In genomic region chr2:148048475-148049221, GRCh38 we compare ENCODE assay signal across 8 cellular contexts. TPM values are rescaled to one million over a fixed set of nuclear protein-coding genes. Genes with fewer than 3 reads are reported as not detected.
A peak's percentile ranks its signal among the peaks of the same experiment; 100 is the strongest.
DNase-seq lines count a peak whose midpoint lies in the region; ATAC-seq and TF ChIP-seq lines count a peak whose summit lies in the region.
"Had no signal": no experiment of that assay in that cellular context is flagged by ENCODE, and none has a peak within 500 bp of the region (broad histone marks: within the 10 kb centered on the region; RNA-seq: fewer than 3 reads in every experiment).

No MANE protein-coding gene starts in this region.

- peaks cover 22% of the 10 kb centered on the region for H3K79me2 ChIP-seq in osteoblast (ENCODE audit: insufficient read depth, low read length)

- H3K4me1 ChIP-seq in osteoblast (ENCODE audit: insufficient read depth, low read length), result no peaks in the 10 kb centered on the region

- no peak overlapping the region for H3K27ac ChIP-seq in osteoblast (ENCODE audit: low read depth, low read length)
- H3K27ac ChIP-seq: ovary had no signal

- no peaks in the 10 kb centered on the region for H3K9me3 ChIP-seq in osteoblast (ENCODE audit: low read depth, low read length)
- H3K9me3 ChIP-seq: ovary had no signal

- H3K36me3 ChIP-seq in osteoblast (ENCODE audit: insufficient read depth, low read length), result no peaks in the 10 kb centered on the region
- H3K36me3 ChIP-seq: ovary had no signal

- H3K27me3 ChIP-seq in osteoblast (ENCODE audit: insufficient read depth, low read length), result no peaks in the 10 kb centered on the region
- H3K27me3 ChIP-seq: ovary had no signal

- H2AFZ ChIP-seq in osteoblast (ENCODE audit: low read length), result no peak overlapping the region

- H4K20me1 ChIP-seq in osteoblast (ENCODE audit: insufficient read depth, low read length), result peaks cover 11% of the 10 kb centered on the region

- no peak overlapping the region for H3K4me3 ChIP-seq in osteoblast (ENCODE audit: insufficient read depth, low read length)
- H3K4me3 ChIP-seq: ovary had no signal

- no peak overlapping the region for H3K4me2 ChIP-seq in osteoblast (ENCODE audit: insufficient read depth, low read length)

- ATAC-seq in GM19023 (IDR thresholded peaks at IDR 0.05; ENCODE audit: unreplicated experiment) (peak; percentile 65), HG02759 (IDR thresholded peaks at IDR 0.05; ENCODE audit: unreplicated experiment) (peak; percentile 71)

- TF ChIP-seq CTCF in osteoblast (IDR thresholded peaks at IDR 0.05; ENCODE audit: extremely low read depth, low read depth, low read length), result no peak

- DNase-seq in MV-4-11 (lab: John Stamatoyannopoulos, UW), result peak; percentile 55
- peak; percentile 18 for DNase-seq in osteoblast (ENCODE audit: insufficient read length, low spot score, missing footprints)
- DNase-seq in NK-92 treated with Interleukin-12 subunit alpha and Interleukin-12 subunit beta, amount 100 ng/mL, for 24 hours (lab: John Stamatoyannopoulos, UW), result no peak
- no peak for DNase-seq in activated naive CD4-positive, alpha-beta T cell treated with Interleukin-2 at 50 U/mL for 16 hours
- DNase-seq in activated effector memory CD4-positive, alpha-beta T cell treated with anti-CD3 and anti-CD28 coated beads, Interleukin-2, amount 50 U/mL, for 16 hours, result no peak
- DNase-seq: ovary had no signal

RNA-seq across cellular contexts. Expression of gene MBD5, which starts 27.8 kb away (rescaled TPM):
- total RNA-seq in osteoblast, result 22.4 and 29.8 TPM in 2 replicates

RNA-seq across cellular contexts. Expression of gene ORC4, which starts 28.1 kb away (rescaled TPM):
- total RNA-seq in osteoblast, result 22.4 and 24.8 TPM in 2 replicates

Comparison
In these comparisons a context has a peak if more than half of its experiments do, and no peak if none do; other contexts are left out.
1. DNase-seq: peak in MV-4-11 (single experiment) and osteoblast (single experiment); none in NK-92 treated with Interleukin-12 subunit alpha and Interleukin-12 subunit beta, amount 100 ng/mL, for 24 hours (single experiment), activated naive CD4-positive, alpha-beta T cell treated with Interleukin-2 at 50 U/mL for 16 hours (single experiment) and activated effector memory CD4-positive, alpha-beta T cell treated with anti-CD3 and anti-CD28 coated beads, Interleukin-2, amount 50 U/mL, for 16 hours (single experiment).